11 cellular contexts compared by ENCODE assay signal in genomic region chr7:16563281-16564022, GRCh38. TPM values are rescaled to one million over a fixed set of nuclear protein-coding genes. Genes with fewer than 3 reads are reported as not detected.
DNase-seq lines count a peak whose midpoint lies in the region; ATAC-seq, FAIRE-seq and TF ChIP-seq lines count a peak whose summit lies in the region.
"Had no signal": no experiment of that assay in that cellular context is flagged by ENCODE, and none has a peak within 500 bp of the region (broad histone marks: within the 10 kb centered on the region; RNA-seq: fewer than 3 reads in every experiment).

No MANE protein-coding gene starts in this region.

- TF ChIP-seq CTCF in OCI-LY1 (IDR thresholded peaks at IDR 0.05; ENCODE audit: low read length) (no peak), kidney (IDR thresholded peaks at IDR 0.05; ENCODE audit: borderline replicate concordance, extremely low read depth, insufficient read depth) (no peak)

- FAIRE-seq in kidney (lab: Jason Lieb, UNC): no peak

- H3F3A ChIP-seq in OCI-LY1 (ENCODE audit: insufficient read depth, low read length): no peaks in the 10 kb centered on the region

- H4K20me1 ChIP-seq in OCI-LY1 (ENCODE audit: insufficient read depth, low read length): no peaks in the 10 kb centered on the region

- H3K27ac Mint-ChIP-seq in naive B cell: peak overlapping the region; percentile 12 to 78 (median 56)

- no peaks in the 10 kb centered on the region for H3K9me3 ChIP-seq in OCI-LY1 (ENCODE audit: low read length)
- no peaks in the 10 kb centered on the region for H3K9me3 ChIP-seq in kidney (ENCODE audit: control insufficient read depth in 1 of 2, low read length in 2 of 2)

- no peaks in the 10 kb centered on the region for H3K9me2 ChIP-seq in OCI-LY1 (ENCODE audit: low read depth, low read length)

- H3K4me1 ChIP-seq in OCI-LY1 (ENCODE audit: insufficient read depth, low read length, severe bottlenecking) (no peaks in the 10 kb centered on the region), kidney (ENCODE audit: control insufficient read depth in 1 of 2, insufficient read depth in 1 of 2, low read depth in 1 of 2, low read length in 2 of 2) (no peaks in the 10 kb centered on the region)
- H3K4me1 ChIP-seq: parathyroid adenoma had no signal

- ATAC-seq in GM18873 (IDR thresholded peaks at IDR 0.05; ENCODE audit: low FRiP score, unreplicated experiment): peak; percentile 70
- ATAC-seq in HG02798 (IDR thresholded peaks at IDR 0.05; ENCODE audit: poor library complexity, unreplicated experiment): peak; percentile 70
- ATAC-seq in naive B cell (ENCODE audit: low read depth in 2 of 2): peak; percentile 78

- H3K4me3 ChIP-seq in OCI-LY1 (ENCODE audit: low read depth, low read length, poor library complexity, severe bottlenecking) (no peak overlapping the region), kidney (ENCODE audit: low read length in 2 of 2) (peak overlapping the region in 1 of 2 donors; percentile 8)

- H3K36me3 ChIP-seq in OCI-LY1 (ENCODE audit: insufficient read depth, low read length) (no peaks in the 10 kb centered on the region), kidney (ENCODE audit: control insufficient read depth in 1 of 2, insufficient read depth in 2 of 2, low read length in 2 of 2) (no peaks in the 10 kb centered on the region)

- peaks cover 16 to 18% (median 17%) of the 10 kb centered on the region in 3 donors for H3K4me1 Mint-ChIP-seq in naive B cell

- H3K9me3 Mint-ChIP-seq in naive B cell: no peaks in the 10 kb centered on the region

- H3K27ac ChIP-seq in OCI-LY1 (ENCODE audit: low read depth, low read length, poor library complexity, severe bottlenecking): no peak overlapping the region
- H3K27ac ChIP-seq in kidney (ENCODE audit: low read depth in 2 of 2, low read length in 2 of 2): no peak overlapping the region
- H3K27ac ChIP-seq: epithelial cell of prostate, parathyroid adenoma had no signal

- H3K4me2 ChIP-seq in OCI-LY1 (ENCODE audit: low read length): peak overlapping the region; percentile 13; the same call in 1 of the 2 replicates

- no peaks in the 10 kb centered on the region for H3K36me3 Mint-ChIP-seq in naive B cell

- no peak overlapping the region for H3K9ac ChIP-seq in OCI-LY1 (ENCODE audit: low read length)
- H3K9ac ChIP-seq in kidney (ENCODE audit: low read length in 2 of 2): no peak overlapping the region
- H3K9ac ChIP-seq: parathyroid adenoma had no signal

- peaks cover 0 to 4% (median 0%) of the 10 kb centered on the region in 3 donors for H3K27me3 Mint-ChIP-seq in naive B cell

- H3K79me2 ChIP-seq in OCI-LY1 (ENCODE audit: insufficient read depth, low read length): no peaks in the 10 kb centered on the region
- H3K79me2 ChIP-seq: parathyroid adenoma had no signal

- intact Hi-C loops in kidney (cut with DNase I): no loop called here

- no peaks in the 10 kb centered on the region for H3K27me3 ChIP-seq in OCI-LY1 (ENCODE audit: insufficient read depth, low read length)

- peak overlapping the region; percentile 16 to 92 (median 76) for H3K4me3 Mint-ChIP-seq in naive B cell

- peak; percentile 17 for DNase-seq in naive B cell
- no peak for DNase-seq in D341Med (ENCODE audit: low spot score)
- no peak for DNase-seq in kidney
- DNase-seq in NCI-H1436 (lab: John Stamatoyannopoulos, UW): no peak
- DNase-seq in SK-N-DZ (ENCODE audit: low spot score): no peak

- H2AFZ ChIP-seq in OCI-LY1 (ENCODE audit: low read length): no peak overlapping the region
- H2AFZ ChIP-seq: parathyroid adenoma had no signal

RNA-seq across cellular contexts. Expression of gene LRRC72, which starts 36.8 kb away (rescaled TPM):
- not detected for polyA plus RNA-seq in naive B cell (ENCODE audit: low read depth in 6 of 6)
- not detected for total RNA-seq in kidney
- not detected for polyA plus RNA-seq in kidney (ENCODE audit: insufficient read depth, low read depth, low replicate concordance)
- not detected in 2 replicates for polyA plus RNA-seq in SK-N-DZ (2014; cell fraction: cytosol; rRNA removed)
- polyA plus RNA-seq in SK-N-DZ (2014; cell fraction: nucleus; rRNA removed): not detected in 2 replicates
- total RNA-seq: urinary bladder had no signal
- polyA plus RNA-seq: urinary bladder had no signal
